In the genomic region with DNA sequence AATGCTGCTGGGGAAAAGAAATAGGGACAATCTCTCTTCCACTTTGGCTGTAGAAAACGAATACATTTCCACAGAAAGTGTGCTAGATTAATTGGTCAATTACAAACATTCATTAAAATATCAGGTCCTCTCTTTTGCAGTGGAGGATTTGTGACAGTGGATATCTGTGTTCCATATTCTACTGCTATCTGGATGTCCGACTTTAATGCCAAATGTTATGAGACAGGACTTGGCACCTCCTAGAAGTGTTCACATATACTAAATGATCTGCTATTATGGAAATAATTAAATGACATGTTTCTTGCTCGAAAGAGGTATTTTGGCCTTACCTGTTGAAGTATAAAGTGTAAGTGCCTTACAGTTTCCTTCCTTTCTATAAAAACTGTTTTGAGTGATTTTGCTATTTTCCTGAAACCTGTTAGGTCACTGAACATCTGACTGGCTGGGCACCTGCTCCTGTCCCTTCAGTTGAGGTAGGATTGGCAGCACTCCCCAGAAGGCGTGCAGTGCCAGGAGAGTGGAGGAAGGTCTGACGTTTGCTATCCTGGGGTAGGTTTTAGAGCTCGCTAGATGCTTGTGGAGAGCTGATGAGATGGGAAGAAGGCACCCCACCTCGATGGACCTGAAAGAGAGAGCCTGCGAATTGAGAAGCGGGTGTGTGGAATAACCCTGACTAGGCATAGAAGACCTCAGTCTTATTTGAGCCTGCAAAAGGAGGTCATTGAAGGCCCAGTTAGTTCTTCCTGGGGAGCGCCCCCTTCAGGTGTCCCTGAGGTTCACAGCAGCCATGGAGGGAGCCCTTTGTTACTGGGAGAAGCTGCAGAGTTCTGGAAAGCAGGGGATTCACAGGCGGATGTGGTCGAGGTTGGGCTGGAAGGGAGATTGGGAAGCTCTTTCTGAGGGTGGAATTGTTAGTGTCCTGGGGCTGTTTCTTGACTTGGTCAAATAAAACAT, we compare ENCODE assay signal across 7 cellular contexts.
DNase-seq lines count a peak whose midpoint lies in the region; ATAC-seq and TF ChIP-seq lines count a peak whose summit lies in the region.

No MANE protein-coding gene starts in this region.

- H3K27me3 Mint-ChIP-seq in effector memory CD8-positive, alpha-beta T cell, result no peaks in the 10 kb centered on the region
- H3K27me3 Mint-ChIP-seq in natural killer cell treated with Interleukin-12 subunit alpha and Interleukin-12 subunit beta and Interleukin-15 and Interleukin-18, amount 100 ng/mL, for 72 hours, result no peaks in the 10 kb centered on the region

- TF ChIP-seq CTCF in GM12874 (IDR thresholded peaks at IDR 0.05; ENCODE audit: insufficient read depth, low read depth, low read length), result peak; percentile 55
- TF ChIP-seq CTCF in Peyer's patch (IDR thresholded peaks at IDR 0.05), result peak in 1 of 6 experiments; percentile 14

- peaks cover 60% of the 10 kb centered on the region for H3K36me3 Mint-ChIP-seq in effector memory CD8-positive, alpha-beta T cell (ENCODE audit: insufficient read depth)
- H3K36me3 Mint-ChIP-seq in natural killer cell treated with Interleukin-12 subunit alpha and Interleukin-12 subunit beta and Interleukin-15 and Interleukin-18, amount 100 ng/mL, for 72 hours, result peaks cover 19% of the 10 kb centered on the region

- no peaks in the 10 kb centered on the region for H3K4me1 ChIP-seq in Peyer's patch

- H3K4me1 Mint-ChIP-seq in effector memory CD8-positive, alpha-beta T cell (ENCODE audit: low read depth in 2 of 2), result peaks cover 54 to 62% of the 10 kb centered on the region in 2 donors
- peaks cover 40 to 53% of the 10 kb centered on the region in 2 donors for H3K4me1 Mint-ChIP-seq in natural killer cell treated with Interleukin-12 subunit alpha and Interleukin-12 subunit beta and Interleukin-15 and Interleukin-18, amount 100 ng/mL, for 72 hours (ENCODE audit: low read depth in 2 of 2)

- DNase-seq in Peyer's patch (peak in 1 of 3 donors; percentile 46), NCI-H128 (lab: John Stamatoyannopoulos, UW; ENCODE audit: unreplicated experiment) (no peak)
- no peak for DNase-seq in effector memory CD8-positive, alpha-beta T cell
- DNase-seq in natural killer cell treated with Interleukin-12 subunit alpha and Interleukin-12 subunit beta and Interleukin-15 and Interleukin-18, amount 100 ng/mL, for 72 hours (ENCODE audit: low spot score), result no peak

- H3K27ac ChIP-seq in Peyer's patch, result peak overlapping the region; percentile 90 to 95 (median 92)

- H3K4me3 ChIP-seq in Peyer's patch, result peak overlapping the region; percentile 75 to 98 (median 86)

- H3K36me3 ChIP-seq in Peyer's patch, result peaks cover 0 to 3% (median 0%) of the 10 kb centered on the region in 3 donors

- H3K27ac Mint-ChIP-seq in effector memory CD8-positive, alpha-beta T cell, result peak overlapping the region; percentile 99
- peak overlapping the region; percentile 85 to 98 for H3K27ac Mint-ChIP-seq in natural killer cell treated with Interleukin-12 subunit alpha and Interleukin-12 subunit beta and Interleukin-15 and Interleukin-18, amount 100 ng/mL, for 72 hours

- H3K4me3 Mint-ChIP-seq in effector memory CD8-positive, alpha-beta T cell, result peak overlapping the region; percentile 99 to 100
- peak overlapping the region; percentile 95 for H3K4me3 Mint-ChIP-seq in natural killer cell treated with Interleukin-12 subunit alpha and Interleukin-12 subunit beta and Interleukin-15 and Interleukin-18, amount 100 ng/mL, for 72 hours

- no peak for ATAC-seq in effector memory CD8-positive, alpha-beta T cell (replicated peaks)
- ATAC-seq in natural killer cell treated with Interleukin-12 subunit alpha and Interleukin-12 subunit beta and Interleukin-15 and Interleukin-18, amount 100 ng/mL, for 72 hours, result no peak
- no peak for ATAC-seq in GM18907 (IDR thresholded peaks at IDR 0.05; ENCODE audit: unreplicated experiment)
- no peak for ATAC-seq in HG03439 (IDR thresholded peaks at IDR 0.05; ENCODE audit: unreplicated experiment)

- no peak for TF ChIP-seq POLR2A in Peyer's patch (IDR thresholded peaks at IDR 0.05)

- no peaks in the 10 kb centered on the region for H3K27me3 ChIP-seq in Peyer's patch

- H3K9me3 Mint-ChIP-seq in effector memory CD8-positive, alpha-beta T cell, result no peaks in the 10 kb centered on the region
- H3K9me3 Mint-ChIP-seq in natural killer cell treated with Interleukin-12 subunit alpha and Interleukin-12 subunit beta and Interleukin-15 and Interleukin-18, amount 100 ng/mL, for 72 hours, result no peaks in the 10 kb centered on the region

- no peaks in the 10 kb centered on the region for H3K9me3 ChIP-seq in Peyer's patch
